Comparison of ENCODE assay signal across 20 cellular contexts in genomic region chr11:66155387-66156073, GRCh38.
DNase-seq lines count a peak whose midpoint lies in the region; ATAC-seq, FAIRE-seq and TF ChIP-seq lines count a peak whose summit lies in the region.
"Had no signal": no experiment of that assay in that cellular context is flagged by ENCODE, and none has a peak within 500 bp of the region (broad histone marks: within the 10 kb centered on the region; RNA-seq: fewer than 3 reads in every experiment).

No MANE protein-coding gene starts in this region.

- no peaks in the 10 kb centered on the region for H3K9me3 ChIP-seq in HepG2 (ENCODE audit: low read length)
- H3K9me3 ChIP-seq in right lobe of liver: no peaks in the 10 kb centered on the region
- H3K9me3 ChIP-seq in GM12878 (replicated peaks; ENCODE audit: control insufficient read depth, insufficient read depth, low read length): peaks cover 4% of the 10 kb centered on the region
- no peaks in the 10 kb centered on the region for H3K9me3 ChIP-seq in transverse colon
- H3K9me3 ChIP-seq: BE2C, Caco-2 had no signal

- no peak for TF ChIP-seq CTCF in activated CD8-positive, alpha-beta T cell treated with anti-CD3 and anti-CD28 coated beads for 36 hours (IDR thresholded peaks at IDR 0.05)
- TF ChIP-seq CTCF in HepG2 (CRISPR knock-in tag; IDR thresholded peaks at IDR 0.05) (no peak), right lobe of liver (IDR thresholded peaks at IDR 0.05) (no peak), GM12878 (IDR thresholded peaks at IDR 0.05 in 2 of 3, conservative IDR thresholded peaks at IDR 0.05 in 1 of 3; ENCODE audit: control insufficient read depth in 2 of 3, extremely low read depth in 1 of 3, insufficient read depth in 1 of 3, low read depth in 3 of 3, low read length in 3 of 3) (no peak), transverse colon (IDR thresholded peaks at IDR 0.05) (no peak)

- H3K4me3 ChIP-seq in HepG2 (replicated peaks in 1 of 3; ENCODE audit: insufficient read depth in 1 of 3, low read depth in 2 of 3, low read length in 3 of 3) (no peak overlapping the region), right lobe of liver (no peak overlapping the region), GM12878 (no peak overlapping the region), transverse colon (no peak overlapping the region)

- H3K9ac ChIP-seq in HepG2 (ENCODE audit: insufficient read depth, low read depth, low read length) (no peak overlapping the region), GM12878 (ENCODE audit: control insufficient read depth, insufficient read depth, low read length) (no peak overlapping the region)

- WGBS in HepG2 (ENCODE audit: low lambda C conversion rate): 93% methylated on average over 7 of the region's 7 CpGs
- WGBS in right lobe of liver (ENCODE audit: insufficient coverage, low coverage, low lambda C conversion rate, missing lambda C conversion rate): 90% methylated on average over 7 of the region's 7 CpGs
- WGBS in GM12878 (ENCODE audit: insufficient coverage, insufficient replicate concordance, low lambda C conversion rate, missing lambda C conversion rate): 96% methylated on average over 7 of the region's 7 CpGs
- WGBS in transverse colon (ENCODE audit: low coverage in 1 of 2), 2 donors: 88 to 94% methylated on average over 3 to 7 of the region's 7 CpGs

- DNase-seq in activated CD8-positive, alpha-beta T cell treated with anti-CD3 and anti-CD28 coated beads for 36 hours: no peak
- no peak for DNase-seq in activated CD8-positive, alpha-beta T cell treated with anti-CD3 and anti-CD28 coated beads, Interleukin-2, amount 10 ng/mL, durations not matched to agents 7 days and 5 days
- DNase-seq in HepG2 (ENCODE audit: low spot score) (no peak), right lobe of liver (no peak), GM12878 (ENCODE audit: low read depth, low spot score) (no peak), transverse colon (no peak), dermis blood vessel endothelial cell (no peak)
- DNase-seq: ACHN; BE2C; C1 segment of cervical spinal cord; Caco-2; CD4-positive, CD25-positive, alpha-beta regulatory T cell; GDM1; GOT3; H7; HFFc6 had no signal

- peak overlapping the region; percentile 9 for H3K27ac Mint-ChIP-seq in activated CD8-positive, alpha-beta T cell treated with anti-CD3 and anti-CD28 coated beads for 36 hours
- no peak overlapping the region for H3K27ac Mint-ChIP-seq in activated CD8-positive, alpha-beta T cell treated with anti-CD3 and anti-CD28 coated beads, Interleukin-2, amount 10 ng/mL, durations not matched to agents 7 days and 5 days
- H3K27ac Mint-ChIP-seq: HFFc6, IgD-negative memory B cell had no signal

- TF ChIP-seq RAD21 in HepG2 (CRISPR knock-in tag; IDR thresholded peaks at IDR 0.05) (no peak), GM12878 (IDR thresholded peaks at IDR 0.05; ENCODE audit: insufficient read depth, low read depth, low read length) (no peak)

- peaks cover 2% of the 10 kb centered on the region for H3K9me3 Mint-ChIP-seq in activated CD8-positive, alpha-beta T cell treated with anti-CD3 and anti-CD28 coated beads for 36 hours
- H3K9me3 Mint-ChIP-seq in activated CD8-positive, alpha-beta T cell treated with anti-CD3 and anti-CD28 coated beads, Interleukin-2, amount 10 ng/mL, durations not matched to agents 7 days and 5 days (ENCODE audit: insufficient read depth): no peaks in the 10 kb centered on the region
- H3K9me3 Mint-ChIP-seq: CD4-positive, CD25-positive, alpha-beta regulatory T cell; HFFc6 had no signal

- H3K4me2 ChIP-seq in HepG2 (ENCODE audit: low read depth, low read length) (no peak overlapping the region), GM12878 (ENCODE audit: control insufficient read depth, insufficient read depth) (no peak overlapping the region)

- H3K27ac ChIP-seq in HepG2 (ENCODE audit: extremely low read length, insufficient read depth, low read length): no peak overlapping the region
- no peak overlapping the region for H3K27ac ChIP-seq in right lobe of liver
- no peak overlapping the region for H3K27ac ChIP-seq in GM12878 (ENCODE audit: control insufficient read depth, insufficient read depth)
- no peak overlapping the region for H3K27ac ChIP-seq in transverse colon

- BruUV-seq in HepG2 (replicated peaks; lab: Mats Ljungman, UMichigan): no TSS peak
- no TSS peak for BruUV-seq in GM12878 (replicated peaks; lab: Mats Ljungman, UMichigan)

- CTCF ChIA-PET in activated CD8-positive, alpha-beta T cell treated with anti-CD3 and anti-CD28 coated beads for 36 hours (lab: Charles Lee): interaction anchor here (0.8 to 2.7 kb wide), 7 partner anchors 20 to 133 kb away, joined by 3 to 8 read pairs (median 3); no protein-coding TSS in a partner anchor
- CTCF ChIA-PET in activated CD8-positive, alpha-beta T cell treated with anti-CD3 and anti-CD28 coated beads, Interleukin-2, amount 10 ng/mL, durations not matched to agents 7 days and 5 days (lab: Charles Lee): interaction anchor here (0.9 to 1.3 kb wide), 2 partner anchors 29 to 110 kb away, joined by 3 to 4 read pairs; no protein-coding TSS in a partner anchor
- CTCF ChIA-PET in HepG2 (lab: Yijun Ruan, JAX; ENCODE audit: low intra/inter-chr PET ratio, low total read pairs): no interaction called here
- CTCF ChIA-PET in GM12878 (lab: Yijun Ruan, JAX): no interaction called here

- H2AFZ ChIP-seq in HepG2 (ENCODE audit: low read length): no peak overlapping the region
- H2AFZ ChIP-seq in GM12878 (ENCODE audit: control insufficient read depth, low read depth, low read length): no peak overlapping the region

- peaks cover 12% of the 10 kb centered on the region for H3K36me3 Mint-ChIP-seq in activated CD8-positive, alpha-beta T cell treated with anti-CD3 and anti-CD28 coated beads for 36 hours (ENCODE audit: low read depth)
- peaks cover 8% of the 10 kb centered on the region for H3K36me3 Mint-ChIP-seq in activated CD8-positive, alpha-beta T cell treated with anti-CD3 and anti-CD28 coated beads, Interleukin-2, amount 10 ng/mL, durations not matched to agents 7 days and 5 days (ENCODE audit: low read depth)

- H4K20me1 ChIP-seq in HepG2 (ENCODE audit: insufficient read depth, low read length): no peaks in the 10 kb centered on the region
- H4K20me1 ChIP-seq in GM12878 (ENCODE audit: control insufficient read depth, insufficient read depth): no peaks in the 10 kb centered on the region

- H3K4me1 ChIP-seq in HepG2 (ENCODE audit: insufficient read depth, low read length) (peaks cover 31% of the 10 kb centered on the region), right lobe of liver (peaks cover 0 to 2% (median 0%) of the 10 kb centered on the region in 4 donors), GM12878 (ENCODE audit: control insufficient read depth, insufficient read depth, low read length) (peaks cover 28% of the 10 kb centered on the region), transverse colon (peaks cover 0 to 6% (median 0%) of the 10 kb centered on the region in 4 donors)

- H3K27me3 ChIP-seq in HepG2 (ENCODE audit: control insufficient read depth in 1 of 2, insufficient read depth in 2 of 2, low read length in 2 of 2) (no peaks in the 10 kb centered on the region), right lobe of liver (no peaks in the 10 kb centered on the region), GM12878 (replicated peaks in 1 of 2; ENCODE audit: control insufficient read depth in 2 of 2, insufficient read depth in 2 of 2, low read length in 1 of 2) (no peaks in the 10 kb centered on the region), transverse colon (no peaks in the 10 kb centered on the region)
- H3K27me3 ChIP-seq: BE2C had no signal

- ATAC-seq in activated CD8-positive, alpha-beta T cell treated with anti-CD3 and anti-CD28 coated beads for 36 hours: no peak
- no peak for ATAC-seq in activated CD8-positive, alpha-beta T cell treated with anti-CD3 and anti-CD28 coated beads, Interleukin-2, amount 10 ng/mL, durations not matched to agents 7 days and 5 days
- no peak for ATAC-seq in HepG2
- ATAC-seq in right lobe of liver: no peak
- no peak for ATAC-seq in GM12878
- no peak for ATAC-seq in HG03521 (IDR thresholded peaks at IDR 0.05; ENCODE audit: unreplicated experiment)
- ATAC-seq: HCT116 had no signal

- no peak for TF ChIP-seq POLR2A in HepG2 (IDR thresholded peaks at IDR 0.05; ENCODE audit: insufficient read depth in 1 of 2, low read depth in 2 of 2, low read length in 2 of 2)
- TF ChIP-seq POLR2A in right lobe of liver (IDR thresholded peaks at IDR 0.05): no peak
- TF ChIP-seq POLR2A in GM12878 (IDR thresholded peaks at IDR 0.05; ENCODE audit: low read depth, low read length): no peak
- no peak for TF ChIP-seq POLR2A in transverse colon (IDR thresholded peaks at IDR 0.05)

- RAD21 ChIA-PET in GM12878 (lab: Charles Lee; ENCODE audit: unreplicated experiment): no interaction called here

- H3K4me1 Mint-ChIP-seq in activated CD8-positive, alpha-beta T cell treated with anti-CD3 and anti-CD28 coated beads for 36 hours (ENCODE audit: low read depth): peaks cover 61% of the 10 kb centered on the region
- peaks cover 22% of the 10 kb centered on the region for H3K4me1 Mint-ChIP-seq in activated CD8-positive, alpha-beta T cell treated with anti-CD3 and anti-CD28 coated beads, Interleukin-2, amount 10 ng/mL, durations not matched to agents 7 days and 5 days (ENCODE audit: low read depth)

- no peak for TF ChIP-seq EP300 in HepG2 (IDR thresholded peaks at IDR 0.05; ENCODE audit: low read depth in 2 of 2, low read length in 2 of 2)
- no peak for TF ChIP-seq EP300 in HepG2 (CRISPR knock-in tag; IDR thresholded peaks at IDR 0.05; ENCODE audit: borderline replicate concordance)
- TF ChIP-seq EP300 in GM12878 (IDR thresholded peaks at IDR 0.05; ENCODE audit: borderline replicate concordance in 1 of 2, control insufficient read depth in 1 of 2, low read depth in 2 of 2, low read length in 2 of 2): no peak
- TF ChIP-seq EP300 in transverse colon (IDR thresholded peaks at IDR 0.05; ENCODE audit: low read depth): peak; percentile 52

- POLR2A ChIA-PET in activated CD8-positive, alpha-beta T cell treated with anti-CD3 and anti-CD28 coated beads for 36 hours (lab: Charles Lee): no interaction called here
- POLR2A ChIA-PET in activated CD8-positive, alpha-beta T cell treated with anti-CD3 and anti-CD28 coated beads, Interleukin-2, amount 10 ng/mL, durations not matched to agents 7 days and 5 days (lab: Charles Lee): no interaction called here
- POLR2A ChIA-PET in HepG2 (lab: Yijun Ruan, JAX) (no interaction called here), GM12878 (lab: Charles Lee) (interaction anchor here (0.6 kb wide), 1 partner anchor 105 kb away, joined by 3 read pairs; no protein-coding TSS in a partner anchor)

- in situ Hi-C loops in HepG2 (cut with HindIII; ENCODE audit: extremely low pct_ligation_motif_present, low pct_unique_long_range_greater_than_20kb): no loop called here
- in situ Hi-C loops in GM12878 (cut with MboI): no loop called here
- in situ Hi-C loops in transverse colon (cut with MboI; ENCODE audit: low pct_ligation_motif_present in 1 of 4, low pct_unique_long_range_greater_than_20kb in 1 of 4, low sequenced_read_pairs in 3 of 4): no loop called here

- FAIRE-seq in HepG2 (lab: Jason Lieb, UNC) (no peak), GM12878 (lab: Jason Lieb, UNC) (peak; percentile 13)
- FAIRE-seq: D721Med had no signal

- intact Hi-C loops in activated CD8-positive, alpha-beta T cell treated with anti-CD3 and anti-CD28 coated beads for 36 hours (cut with micrococcal nuclease): no loop called here
- intact Hi-C loops in HepG2 (cut with micrococcal nuclease; ENCODE audit: unreplicated experiment) (no loop called here), right lobe of liver (cut with DNase I) (no loop called here), GM12878 (cut with micrococcal nuclease; ENCODE audit: unreplicated experiment) (no loop called here), transverse colon (cut with DNase I; ENCODE audit: low total_unique reads) (no loop called here)

- SMC1A ChIA-PET in GM12878 (lab: Charles Lee; ENCODE audit: uncharacterized antibody, unreplicated experiment): interaction anchor here (0.8 to 1.6 kb wide), 4 partner anchors 9 to 74 kb away, joined by 3 to 7 read pairs (median 4); no protein-coding TSS in a partner anchor

- H3K79me2 ChIP-seq in HepG2 (ENCODE audit: insufficient read depth, low read length) (no peaks in the 10 kb centered on the region), GM12878 (ENCODE audit: control insufficient read depth, insufficient read depth, low read length) (peaks cover 2% of the 10 kb centered on the region)

- no peaks in the 10 kb centered on the region for H3K27me3 Mint-ChIP-seq in activated CD8-positive, alpha-beta T cell treated with anti-CD3 and anti-CD28 coated beads for 36 hours
- no peaks in the 10 kb centered on the region for H3K27me3 Mint-ChIP-seq in activated CD8-positive, alpha-beta T cell treated with anti-CD3 and anti-CD28 coated beads, Interleukin-2, amount 10 ng/mL, durations not matched to agents 7 days and 5 days (ENCODE audit: low read depth)
- H3K27me3 Mint-ChIP-seq: CD4-positive, CD25-positive, alpha-beta regulatory T cell; IgD-negative memory B cell had no signal

- no peaks in the 10 kb centered on the region for H3K36me3 ChIP-seq in HepG2 (replicated peaks in 1 of 2; ENCODE audit: control insufficient read depth in 1 of 2, insufficient read depth in 2 of 2, low read length in 2 of 2)
- no peaks in the 10 kb centered on the region for H3K36me3 ChIP-seq in right lobe of liver
- peaks cover 0 to 4% of the 10 kb centered on the region in 2 experiments; a peak in 1 of 4 replicates for H3K36me3 ChIP-seq in GM12878 (ENCODE audit: control insufficient read depth in 2 of 2, insufficient read depth in 2 of 2, low read length in 1 of 2)
- H3K36me3 ChIP-seq in transverse colon: no peaks in the 10 kb centered on the region
- H3K36me3 ChIP-seq: BE2C had no signal

- no peak overlapping the region for H3K4me3 Mint-ChIP-seq in activated CD8-positive, alpha-beta T cell treated with anti-CD3 and anti-CD28 coated beads for 36 hours
- no peak overlapping the region for H3K4me3 Mint-ChIP-seq in activated CD8-positive, alpha-beta T cell treated with anti-CD3 and anti-CD28 coated beads, Interleukin-2, amount 10 ng/mL, durations not matched to agents 7 days and 5 days
- H3K4me3 Mint-ChIP-seq: CD4-positive, CD25-positive, alpha-beta regulatory T cell; HFFc6; IgD-negative memory B cell had no signal

Comparison
In these comparisons a context has a peak if more than half of its experiments do, and no peak if none do; other contexts are left out.
1. CTCF ChIA-PET loops: an anchor here in activated CD8-positive, alpha-beta T cell treated with anti-CD3 and anti-CD28 coated beads for 36 hours (0.8 to 2.7 kb wide) and activated CD8-positive, alpha-beta T cell treated with anti-CD3 and anti-CD28 coated beads, Interleukin-2, amount 10 ng/mL, durations not matched to agents 7 days and 5 days (0.9 to 1.3 kb wide); none called in HepG2 and GM12878.